27 cellular contexts compared by ENCODE assay signal in the genomic region with DNA sequence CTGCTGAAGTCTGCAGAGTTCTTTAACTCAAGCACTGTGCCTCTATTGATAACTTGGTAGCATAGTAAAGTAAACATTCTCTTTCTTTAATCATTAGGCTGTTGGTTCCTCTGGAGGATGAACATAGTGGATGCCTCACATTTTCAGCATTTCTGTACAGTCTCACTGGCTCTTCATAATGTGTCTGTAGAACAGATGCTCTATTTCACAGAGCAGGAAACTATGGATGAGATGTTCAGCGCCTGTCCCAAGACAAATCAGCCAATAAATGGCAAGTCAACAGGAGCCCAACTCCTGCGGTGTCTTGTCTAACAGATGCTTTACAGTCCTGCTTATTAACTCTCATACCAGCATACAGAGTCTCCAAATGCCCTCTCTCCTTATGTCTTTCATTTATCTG. TPM values are rescaled to one million over a fixed set of nuclear protein-coding genes. Genes with fewer than 3 reads are reported as not detected.
DNase-seq lines count a peak whose midpoint lies in the region; ATAC-seq and TF ChIP-seq lines count a peak whose summit lies in the region.
"Had no signal": no experiment of that assay in that cellular context is flagged by ENCODE, and none has a peak within 500 bp of the region (broad histone marks: within the 10 kb centered on the region; RNA-seq: fewer than 3 reads in every experiment).

No MANE protein-coding gene starts in this region.

- no peaks in the 10 kb centered on the region for H3K27me3 Mint-ChIP-seq in activated naive CD8-positive, alpha-beta T cell
- H3K27me3 Mint-ChIP-seq in naive thymus-derived CD4-positive, alpha-beta T cell, result no peaks in the 10 kb centered on the region
- no peaks in the 10 kb centered on the region for H3K27me3 Mint-ChIP-seq in CD4-positive, alpha-beta memory T cell

- no peaks in the 10 kb centered on the region for H3K27me3 ChIP-seq in left ventricle myocardium inferior (ENCODE audit: low read depth)
- no peaks in the 10 kb centered on the region for H3K27me3 ChIP-seq in naive thymus-derived CD4-positive, alpha-beta T cell (ENCODE audit: control insufficient read depth in 2 of 2, insufficient read depth in 2 of 2, low read length in 2 of 2)
- no peaks in the 10 kb centered on the region for H3K27me3 ChIP-seq in CD4-positive, alpha-beta memory T cell (ENCODE audit: insufficient read depth, low read length)
- H3K27me3 ChIP-seq: dorsolateral prefrontal cortex, gastroesophageal sphincter, hepatocyte, tibial nerve had no signal

- H3K4me3 ChIP-seq in left ventricle myocardium inferior, result no peak overlapping the region
- no peak overlapping the region for H3K4me3 ChIP-seq in naive thymus-derived CD4-positive, alpha-beta T cell (ENCODE audit: low read length)
- H3K4me3 ChIP-seq in CD4-positive, alpha-beta memory T cell (ENCODE audit: low read length in 2 of 2), result no peak overlapping the region
- H3K4me3 ChIP-seq: dorsolateral prefrontal cortex, gastroesophageal sphincter, GM23248, hepatocyte, lung, PC-9, SK-N-MC, tibial nerve had no signal

- no peak for TF ChIP-seq CTCF in left ventricle myocardium inferior (IDR thresholded peaks at IDR 0.05; ENCODE audit: borderline replicate concordance)

- CTCF ChIA-PET in naive thymus-derived CD4-positive, alpha-beta T cell (lab: Charles Lee), result interaction anchor here (9.1 kb wide), 1 partner anchor 550 kb away, joined by 202 read pairs; no protein-coding TSS in a partner anchor
- CTCF ChIA-PET in CD4-positive, alpha-beta memory T cell (lab: Charles Lee; ENCODE audit: partially characterized antibody), result interaction anchor here (13.4 kb wide), 1 partner anchor 550 kb away, joined by 407 read pairs; no protein-coding TSS in a partner anchor

- intact Hi-C loops in left ventricle myocardium inferior (cut with micrococcal nuclease) (no loop called here), left cardiac atrium (cut with DNase I) (loop anchor here (2.0 to 10.0 kb wide), 2 partner anchors 459 to 545 kb away; no protein-coding TSS in a partner anchor)
- intact Hi-C loops in naive thymus-derived CD4-positive, alpha-beta T cell (cut with micrococcal nuclease), result loop anchor here (5.0 to 10.0 kb wide), 4 partner anchors 38 to 695 kb away; a partner anchor contains a TSS
- intact Hi-C loops in CD4-positive, alpha-beta memory T cell (cut with micrococcal nuclease), result no loop called here

- no peaks in the 10 kb centered on the region for H3K9me3 Mint-ChIP-seq in activated naive CD8-positive, alpha-beta T cell (ENCODE audit: low read depth)
- H3K9me3 Mint-ChIP-seq in naive thymus-derived CD4-positive, alpha-beta T cell, result peaks cover 0 to 3% (median 0%) of the 10 kb centered on the region in 11 donors
- H3K9me3 Mint-ChIP-seq in CD4-positive, alpha-beta memory T cell, result no peaks in the 10 kb centered on the region

- DNase-seq in left ventricle myocardium inferior, result no peak
- no peak for DNase-seq in left cardiac atrium
- DNase-seq in naive thymus-derived CD4-positive, alpha-beta T cell, result no peak
- DNase-seq in CD4-positive, alpha-beta memory T cell, result no peak
- DNase-seq: activated CD4-positive, alpha-beta T cell treated with anti-CD3 and anti-CD28 coated beads for 1 hour; activated effector memory CD4-positive, alpha-beta T cell treated with Interleukin-2 at 50 U/mL for 16 hours; C1 segment of cervical spinal cord; DMS79 treated with DMSO at 0.1 percent for 48 hours; dorsolateral prefrontal cortex; GF-D8; Kasumi-1; NCI-H1436; NCI-H2081; NCI-H526 treated with DMSO at 0.1 percent for 48 hours; PC-9; stimulated activated CD8-positive, alpha-beta memory T cell treated with anti-CD3 and anti-CD28 coated beads, Interleukin-4, amount 100 ng/mL, for 48 hours had no signal

- no peaks in the 10 kb centered on the region for H3K9me3 ChIP-seq in left ventricle myocardium inferior (replicated peaks)
- no peaks in the 10 kb centered on the region for H3K9me3 ChIP-seq in naive thymus-derived CD4-positive, alpha-beta T cell (ENCODE audit: control insufficient read depth in 2 of 3, low read length in 3 of 3)
- H3K9me3 ChIP-seq in CD4-positive, alpha-beta memory T cell (ENCODE audit: control insufficient read depth in 1 of 2, low read length in 2 of 2), result no peaks in the 10 kb centered on the region
- H3K9me3 ChIP-seq: gastroesophageal sphincter, tibial nerve had no signal

- peak overlapping the region; percentile 32 for H3K27ac ChIP-seq in left ventricle myocardium inferior (replicated peaks)
- H3K27ac ChIP-seq in naive thymus-derived CD4-positive, alpha-beta T cell (ENCODE audit: low read depth, low read length), result no peak overlapping the region
- H3K27ac ChIP-seq in CD4-positive, alpha-beta memory T cell (ENCODE audit: low read depth, low read length), result no peak overlapping the region
- H3K27ac ChIP-seq: GM23248, hepatocyte, PC-9, SK-N-MC had no signal

- no peak overlapping the region for H3K4me3 Mint-ChIP-seq in activated naive CD8-positive, alpha-beta T cell
- H3K4me3 Mint-ChIP-seq in naive thymus-derived CD4-positive, alpha-beta T cell, result no peak overlapping the region
- no peak overlapping the region for H3K4me3 Mint-ChIP-seq in CD4-positive, alpha-beta memory T cell
- H3K4me3 Mint-ChIP-seq: T-helper 1 cell treated with Interleukin-12 subunit alpha and Interleukin-12 subunit beta and Interleukin-4 antibody, amounts not matched to agents 30 μg/mL and 1 μg/mL, for 36 hours had no signal

- H3K36me3 ChIP-seq in left ventricle myocardium inferior, result peaks cover 31% of the 10 kb centered on the region
- H3K36me3 ChIP-seq in naive thymus-derived CD4-positive, alpha-beta T cell (ENCODE audit: control insufficient read depth in 2 of 3, insufficient read depth in 3 of 3, low read length in 3 of 3), result peaks cover 0 to 29% (median 0%) of the 10 kb centered on the region in 3 experiments
- peaks cover 28% of the 10 kb centered on the region for H3K36me3 ChIP-seq in CD4-positive, alpha-beta memory T cell (ENCODE audit: insufficient read depth, low read length)

- peaks cover 14% of the 10 kb centered on the region for H3K36me3 Mint-ChIP-seq in activated naive CD8-positive, alpha-beta T cell
- H3K36me3 Mint-ChIP-seq in naive thymus-derived CD4-positive, alpha-beta T cell, result peaks cover 12 to 45% (median 21%) of the 10 kb centered on the region in 5 donors
- peaks cover 39 to 66% of the 10 kb centered on the region in 2 donors for H3K36me3 Mint-ChIP-seq in CD4-positive, alpha-beta memory T cell

- ATAC-seq in left cardiac atrium, result no peak
- ATAC-seq in naive thymus-derived CD4-positive, alpha-beta T cell, result no peak
- ATAC-seq in GM18868 (IDR thresholded peaks at IDR 0.05; ENCODE audit: unreplicated experiment), result no peak
- no peak for ATAC-seq in HG02870 (IDR thresholded peaks at IDR 0.05; ENCODE audit: unreplicated experiment)
- ATAC-seq: gastroesophageal sphincter had no signal

- peaks cover 37% of the 10 kb centered on the region for H3K4me1 ChIP-seq in left ventricle myocardium inferior
- H3K4me1 ChIP-seq in naive thymus-derived CD4-positive, alpha-beta T cell (ENCODE audit: control insufficient read depth in 2 of 2, insufficient read depth in 2 of 2, low read length in 2 of 2), result no peaks in the 10 kb centered on the region
- peaks cover 4% of the 10 kb centered on the region for H3K4me1 ChIP-seq in CD4-positive, alpha-beta memory T cell (ENCODE audit: insufficient read depth, low read length)
- H3K4me1 ChIP-seq: parathyroid adenoma had no signal

- POLR2A ChIA-PET in naive thymus-derived CD4-positive, alpha-beta T cell (lab: Charles Lee), result no interaction called here
- POLR2A ChIA-PET in CD4-positive, alpha-beta memory T cell (lab: Charles Lee; ENCODE audit: partially characterized antibody), result no interaction called here

- H3K4me1 Mint-ChIP-seq in activated naive CD8-positive, alpha-beta T cell (ENCODE audit: low read depth), result peaks cover 53% of the 10 kb centered on the region
- peaks cover 4 to 66% (median 20%) of the 10 kb centered on the region in 7 donors for H3K4me1 Mint-ChIP-seq in naive thymus-derived CD4-positive, alpha-beta T cell
- H3K4me1 Mint-ChIP-seq in CD4-positive, alpha-beta memory T cell, result peaks cover 12 to 20% (median 14%) of the 10 kb centered on the region in 4 donors

- H3K27ac Mint-ChIP-seq in activated naive CD8-positive, alpha-beta T cell, result peak overlapping the region; percentile 81
- H3K27ac Mint-ChIP-seq in naive thymus-derived CD4-positive, alpha-beta T cell, result peak overlapping the region in 6 of 9 donors; percentile 32 to 84 (median 78)
- peak overlapping the region in 1 of 7 donors; percentile 10 for H3K27ac Mint-ChIP-seq in CD4-positive, alpha-beta memory T cell

RNA-seq across cellular contexts. Expression of a gene that starts 36.5 kb away (rescaled TPM):
- total RNA-seq in left ventricle myocardium inferior (8.9 TPM), left cardiac atrium (10 to 100 TPM; 12.7 to 18.7 TPM)
- 10 to 100 TPM; 14.5 to 26.0 (median 19.2) TPM for total RNA-seq in naive thymus-derived CD4-positive, alpha-beta T cell
- 10 to 100 TPM; 15.8 to 27.0 TPM for polyA plus RNA-seq in naive thymus-derived CD4-positive, alpha-beta T cell
- 10 to 100 TPM; 17.8 to 18.2 TPM for total RNA-seq in CD4-positive, alpha-beta memory T cell
- polyA plus RNA-seq in CD4-positive, alpha-beta memory T cell, result 10 to 100 TPM; 20.3 to 31.8 TPM

Comparison
In these comparisons a context has a peak if more than half of its experiments do, and no peak if none do; other contexts are left out.
1. intact Hi-C loops: an anchor here in left cardiac atrium (2.0 to 10.0 kb wide) and naive thymus-derived CD4-positive, alpha-beta T cell (5.0 to 10.0 kb wide); none called in left ventricle myocardium inferior and CD4-positive, alpha-beta memory T cell.